In the genomic region with DNA sequence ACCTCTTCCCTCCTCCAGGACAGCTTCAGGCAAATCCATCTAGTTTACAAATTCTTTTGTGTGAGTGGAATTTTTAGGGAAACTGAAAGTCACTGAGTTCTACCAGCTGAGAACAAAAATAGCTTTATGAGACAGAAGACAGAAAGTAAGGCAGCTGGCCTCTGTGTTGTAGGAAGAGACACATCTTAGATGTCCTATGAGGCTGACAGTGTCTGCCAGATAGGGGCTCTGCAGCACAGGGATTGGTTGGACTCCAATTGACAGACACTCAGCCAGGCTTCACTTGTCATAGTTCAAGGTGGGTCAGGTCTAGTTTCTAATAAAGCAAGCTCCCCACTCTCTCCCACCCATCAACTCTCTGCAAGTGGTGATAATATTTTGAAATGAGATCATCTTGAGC, we compare ENCODE assay signal across 30 cellular contexts.
"Had no signal": no experiment of that assay in that cellular context is flagged by ENCODE, and none has a peak within 500 bp of the region (broad histone marks: within the 10 kb centered on the region; RNA-seq: fewer than 3 reads in every experiment).

No MANE protein-coding gene starts in this region.

- H3K4me1 Mint-ChIP-seq: stimulated activated naive B cell treated with anti-CD40 and anti-IgM and Interleukin-4, amounts not matched to agents 10 μg/mL and 1 μg/mL and 100 μg/mL, for 72 hours had no signal

- H3K9me3 ChIP-seq: mucosa of descending colon, neutrophil, right atrium auricular region, right lobe of liver, stomach, suprapubic skin, thoracic aorta, tibial nerve, uterus had no signal

- H3K4me3 ChIP-seq: heart right ventricle, hepatocyte, left ventricle myocardium inferior, lung, mucosa of descending colon, neural progenitor cell, right atrium auricular region, right lobe of liver, skin epidermis, stomach, suprapubic skin, thoracic aorta, tibial nerve, uterus had no signal

- H3K36me3 Mint-ChIP-seq: naive thymus-derived CD8-positive, alpha-beta T cell; neural progenitor cell; stimulated activated naive B cell treated with anti-CD40 and anti-IgM and Interleukin-4, amounts not matched to agents 10 μg/mL and 1 μg/mL and 100 μg/mL, for 72 hours; type B pancreatic cell had no signal

- DNase-seq: heart right ventricle; kidney glomerular epithelial cell; left colon; left ventricle myocardium inferior; midbrain; mucosa of descending colon; naive thymus-derived CD8-positive, alpha-beta T cell; nephron progenitor cell; occipital lobe; right lobe of liver; stimulated activated CD4-positive, alpha-beta T cell treated with anti-CD3 and anti-CD28 coated beads, Interleukin-12 subunit alpha, Interleukin-12 subunit beta, amount 100 ng/mL, for 4 hours; stimulated activated CD4-positive, alpha-beta T cell treated with anti-CD3 and anti-CD28 coated beads, Interleukin-15, amount 100 ng/mL, for 24 hours; stimulated activated CD4-positive, alpha-beta T cell treated with anti-CD3 and anti-CD28 coated beads, Interleukin-2, amount 100 ng/mL, for 24 hours; stimulated activated CD4-positive, alpha-beta T cell treated with anti-CD3 and anti-CD28 coated beads, Interleukin-4, amount 100 ng/mL, for 1 hour; stimulated activated naive B cell treated with anti-CD40 and anti-IgM and Interleukin-4, amounts not matched to agents 10 μg/mL and 1 μg/mL and 100 μg/mL, for 72 hours; stimulated activated naive CD8-positive, alpha-beta T cell treated with anti-CD3 and anti-CD28 coated beads, Interleukin-15, Interleukin-2, amounts not matched to agents 100 U/mL and 50 U/mL, for 24 hours; stomach; uterus had no signal

- H3K27ac ChIP-seq: heart right ventricle, hepatocyte, left ventricle myocardium inferior, neural progenitor cell, neutrophil, parathyroid adenoma, right atrium auricular region, right lobe of liver, skin epidermis, stomach, suprapubic skin, thoracic aorta, tibial nerve, uterus had no signal

- H3K4me3 Mint-ChIP-seq: naive thymus-derived CD8-positive, alpha-beta T cell; nephron progenitor cell; neural progenitor cell; stimulated activated naive B cell treated with anti-CD40 and anti-IgM and Interleukin-4, amounts not matched to agents 10 μg/mL and 1 μg/mL and 100 μg/mL, for 72 hours; type B pancreatic cell had no signal

- H3K4me1 ChIP-seq: neural progenitor cell, parathyroid adenoma, right lobe of liver, stomach, suprapubic skin, tibial nerve, uterus had no signal

- H3K27ac Mint-ChIP-seq: neural progenitor cell; progenitor cell of endocrine pancreas; stimulated activated naive B cell treated with anti-CD40 and anti-IgM and Interleukin-4, amounts not matched to agents 10 μg/mL and 1 μg/mL and 100 μg/mL, for 72 hours; type B pancreatic cell had no signal

- H3K9me3 Mint-ChIP-seq: nephron progenitor cell; neural progenitor cell; stimulated activated naive B cell treated with anti-CD40 and anti-IgM and Interleukin-4, amounts not matched to agents 10 μg/mL and 1 μg/mL and 100 μg/mL, for 72 hours had no signal

- ATAC-seq: heart right ventricle; left colon; mucosa of descending colon; naive thymus-derived CD8-positive, alpha-beta T cell; stimulated activated naive B cell treated with anti-CD40 and anti-IgM and Interleukin-4, amounts not matched to agents 10 μg/mL and 1 μg/mL and 100 μg/mL, for 72 hours; stimulated activated naive CD8-positive, alpha-beta T cell treated with anti-CD3 and anti-CD28 coated beads, Interleukin-15, Interleukin-2, amounts not matched to agents 100 U/mL and 50 U/mL, for 24 hours had no signal

- H3K27me3 ChIP-seq: hepatocyte, neural progenitor cell, neutrophil, right atrium auricular region, right lobe of liver, stomach, suprapubic skin, tibial nerve, uterus had no signal

- H3K27me3 Mint-ChIP-seq: stimulated activated naive B cell treated with anti-CD40 and anti-IgM and Interleukin-4, amounts not matched to agents 10 μg/mL and 1 μg/mL and 100 μg/mL, for 72 hours; type B pancreatic cell had no signal

- H3K36me3 ChIP-seq: heart right ventricle, left ventricle myocardium inferior, neural progenitor cell, neutrophil, right atrium auricular region, right lobe of liver, stomach, suprapubic skin, thoracic aorta, tibial nerve, uterus had no signal
